In the genomic region with DNA sequence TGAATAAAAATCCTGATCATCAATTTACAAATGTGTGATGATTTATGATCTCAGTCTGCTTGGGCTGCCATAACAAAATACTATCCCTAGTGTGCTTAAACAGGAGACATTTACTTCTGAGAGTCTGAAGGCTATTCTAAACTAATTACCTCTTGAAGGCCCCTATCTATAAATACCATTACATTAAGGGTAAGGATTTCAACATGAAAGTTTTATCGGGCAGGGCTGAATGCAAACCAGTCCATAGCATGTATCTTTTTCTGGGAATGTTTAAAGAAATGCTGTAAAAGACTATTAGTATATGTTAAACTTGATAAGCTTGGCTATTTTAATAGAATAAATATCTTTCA, we compare ENCODE assay signal across 24 cellular contexts. TPM values are rescaled to one million over a fixed set of nuclear protein-coding genes. Genes with fewer than 3 reads are reported as not detected.
"Had no signal": no experiment of that assay in that cellular context is flagged by ENCODE, and none has a peak within 500 bp of the region (broad histone marks: within the 10 kb centered on the region; RNA-seq: fewer than 3 reads in every experiment).

No MANE protein-coding gene starts in this region.

- H3K36me3 Mint-ChIP-seq: naive thymus-derived CD8-positive, alpha-beta T cell had no signal

- H3K36me3 ChIP-seq: esophagus muscularis mucosa, gastroesophageal sphincter, stomach, thoracic aorta, transverse colon had no signal

- DNase-seq: dorsolateral prefrontal cortex; effector CD8-positive, alpha-beta T cell; left colon; mucosa of descending colon; naive thymus-derived CD8-positive, alpha-beta T cell; right cardiac atrium; small intestine; stimulated activated CD4-positive, alpha-beta T cell treated with anti-CD3 and anti-CD28 coated beads, Interleukin-12 subunit alpha, Interleukin-12 subunit beta, amount 100 ng/mL, for 4 hours; stimulated activated naive CD4-positive, alpha-beta T cell; stomach; substantia nigra; transverse colon had no signal

- H3K27me3 ChIP-seq: dorsolateral prefrontal cortex, esophagus muscularis mucosa, gastroesophageal sphincter, stomach, transverse colon had no signal

- H3K27ac ChIP-seq: coronary artery, dorsolateral prefrontal cortex, epithelial cell of prostate, esophagus muscularis mucosa, gastroesophageal sphincter, stomach, thoracic aorta, transverse colon had no signal

- H3K4me1 ChIP-seq: gastroesophageal sphincter, stomach, transverse colon had no signal

- H3K4me3 Mint-ChIP-seq: naive thymus-derived CD8-positive, alpha-beta T cell had no signal

- H3K4me1 Mint-ChIP-seq: naive thymus-derived CD8-positive, alpha-beta T cell had no signal

- ATAC-seq: gastroesophageal sphincter; left colon; mucosa of descending colon; naive thymus-derived CD8-positive, alpha-beta T cell; right cardiac atrium had no signal

- H3K9me3 ChIP-seq: esophagus muscularis mucosa, gastroesophageal sphincter, mucosa of descending colon, stomach, thoracic aorta, transverse colon had no signal

- H3K27ac Mint-ChIP-seq: naive thymus-derived CD8-positive, alpha-beta T cell had no signal

- H3K4me3 ChIP-seq: coronary artery, dorsolateral prefrontal cortex, esophagus muscularis mucosa, gastroesophageal sphincter, mucosa of descending colon, stomach, thoracic aorta, transverse colon had no signal

RNA-seq across cellular contexts. Expression of a gene that starts 48.2 kb away (rescaled TPM):
- total RNA-seq: chondrocyte; esophagus muscularis mucosa; fibroblast of villous mesenchyme; gastroesophageal sphincter; kidney epithelial cell; left colon; lung microvascular endothelial cell; naive thymus-derived CD8-positive, alpha-beta T cell; osteocyte had no signal
- polyA plus RNA-seq: liver; naive thymus-derived CD8-positive, alpha-beta T cell; neural cell had no signal
